ENCODE assay signal across 8 cellular contexts in genomic region chr11:103959279-103959930, GRCh38.
DNase-seq lines count a peak whose midpoint lies in the region; ATAC-seq and TF ChIP-seq lines count a peak whose summit lies in the region.

No MANE protein-coding gene starts in this region.

- H3K4me1 ChIP-seq in gastrocnemius medialis, result no peaks in the 10 kb centered on the region

- H3K27me3 ChIP-seq in MG63 (no peaks in the 10 kb centered on the region), gastrocnemius medialis (no peaks in the 10 kb centered on the region)

- H3K9me3 Mint-ChIP-seq in activated naive CD8-positive, alpha-beta T cell treated with anti-CD3 and anti-CD28 coated beads, Interleukin-2, amount 50 U/mL, for 24 hours, result no peaks in the 10 kb centered on the region

- no peak overlapping the region for H3K27ac Mint-ChIP-seq in activated naive CD8-positive, alpha-beta T cell treated with anti-CD3 and anti-CD28 coated beads, Interleukin-2, amount 50 U/mL, for 24 hours

- ATAC-seq in GM18861 (IDR thresholded peaks at IDR 0.05; ENCODE audit: unreplicated experiment) (peak; percentile 98), HG02623 (IDR thresholded peaks at IDR 0.05; ENCODE audit: unreplicated experiment) (peak; percentile 98), gastrocnemius medialis (no peak)
- ATAC-seq in activated naive CD8-positive, alpha-beta T cell treated with anti-CD3 and anti-CD28 coated beads, Interleukin-2, amount 50 U/mL, for 24 hours, result no peak

- H3K36me3 Mint-ChIP-seq in activated naive CD8-positive, alpha-beta T cell treated with anti-CD3 and anti-CD28 coated beads, Interleukin-2, amount 50 U/mL, for 24 hours (ENCODE audit: low read depth), result no peaks in the 10 kb centered on the region

- H3K9me3 ChIP-seq in MG63, result peaks cover 23% of the 10 kb centered on the region
- no peaks in the 10 kb centered on the region for H3K9me3 ChIP-seq in gastrocnemius medialis

- H3K4me1 Mint-ChIP-seq in activated naive CD8-positive, alpha-beta T cell treated with anti-CD3 and anti-CD28 coated beads, Interleukin-2, amount 50 U/mL, for 24 hours, result peaks cover 13% of the 10 kb centered on the region

- intact Hi-C loops in gastrocnemius medialis (cut with DNase I; ENCODE audit: low total_unique reads), result no loop called here

- TF ChIP-seq CTCF in gastrocnemius medialis (IDR thresholded peaks at IDR 0.05 in 4 of 5, conservative IDR thresholded peaks at IDR 0.05 in 1 of 5), result no peak

- TF ChIP-seq POLR2A in gastrocnemius medialis (IDR thresholded peaks at IDR 0.05), result no peak

- peak; percentile 78 for DNase-seq in MG63
- peak; percentile 45 for DNase-seq in kidney tubule cell (ENCODE audit: low spot score)
- no peak for DNase-seq in activated naive CD8-positive, alpha-beta T cell treated with anti-CD3 and anti-CD28 coated beads, Interleukin-2, amount 50 U/mL, for 24 hours
- DNase-seq in substantia nigra (lab: John Stamatoyannopoulos, UW), result no peak
- no peak for DNase-seq in gastrocnemius medialis
- no peak for DNase-seq in NCI-H1436 (lab: John Stamatoyannopoulos, UW)

- H3K4me3 ChIP-seq in MG63, result no peak overlapping the region
- H3K4me3 ChIP-seq in gastrocnemius medialis, result no peak overlapping the region

- in situ Hi-C loops in gastrocnemius medialis (cut with MboI; ENCODE audit: low sequenced_read_pairs in 4 of 4), result no loop called here

- H3K27me3 Mint-ChIP-seq in activated naive CD8-positive, alpha-beta T cell treated with anti-CD3 and anti-CD28 coated beads, Interleukin-2, amount 50 U/mL, for 24 hours, result no peaks in the 10 kb centered on the region

- no peak overlapping the region for H3K27ac ChIP-seq in substantia nigra (ENCODE audit: low read depth, low read length, poor library complexity, severe bottlenecking)
- no peak overlapping the region for H3K27ac ChIP-seq in gastrocnemius medialis

- H3K36me3 ChIP-seq in MG63 (no peaks in the 10 kb centered on the region), gastrocnemius medialis (no peaks in the 10 kb centered on the region)

- no peak overlapping the region for H3K4me3 Mint-ChIP-seq in activated naive CD8-positive, alpha-beta T cell treated with anti-CD3 and anti-CD28 coated beads, Interleukin-2, amount 50 U/mL, for 24 hours

Comparison
In these comparisons a context has a peak if more than half of its experiments do, and no peak if none do; other contexts are left out.
1. ATAC-seq: peak in GM18861 (single experiment) and HG02623 (single experiment); none in activated naive CD8-positive, alpha-beta T cell treated with anti-CD3 and anti-CD28 coated beads, Interleukin-2, amount 50 U/mL, for 24 hours (single experiment) and gastrocnemius medialis (0 of 2).
2. DNase-seq: peak in MG63 (single experiment) and kidney tubule cell (single experiment); none in activated naive CD8-positive, alpha-beta T cell treated with anti-CD3 and anti-CD28 coated beads, Interleukin-2, amount 50 U/mL, for 24 hours (single experiment), substantia nigra (0 of 49), gastrocnemius medialis (0 of 2) and NCI-H1436 (single experiment).